17 cellular contexts compared by ENCODE assay signal in the genomic region with DNA sequence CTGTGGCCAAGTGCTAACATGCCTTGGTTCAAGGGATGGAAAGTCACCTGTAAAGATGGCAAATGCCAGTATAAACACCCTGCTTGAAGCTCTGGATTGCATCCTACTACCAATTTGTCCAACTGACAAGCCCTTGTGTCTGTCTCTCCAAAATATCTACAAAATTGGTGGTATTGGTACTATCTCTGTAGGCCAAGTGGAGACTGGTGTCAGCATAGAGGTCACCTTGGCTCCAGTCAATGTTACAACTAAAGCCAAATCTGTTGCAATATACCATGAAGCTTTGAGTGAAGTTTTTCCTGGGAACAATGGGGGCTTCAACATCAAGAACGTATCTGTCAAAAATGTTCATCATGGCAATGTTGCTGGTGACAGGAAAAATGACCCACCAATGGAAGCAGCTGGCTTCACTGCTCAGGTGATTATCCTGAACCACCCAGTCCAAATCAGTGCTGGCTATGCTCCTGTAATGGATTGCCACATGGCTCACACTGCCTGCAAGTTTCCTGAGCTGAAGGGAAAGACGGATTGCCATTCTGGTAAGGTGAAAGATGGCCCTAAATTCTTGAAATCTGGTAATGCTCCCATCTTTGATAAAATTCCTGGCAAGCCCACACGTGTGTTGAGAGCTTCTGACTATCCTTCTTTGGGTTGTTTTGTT. TPM values are rescaled to one million over a fixed set of nuclear protein-coding genes. Genes with fewer than 3 reads are reported as not detected.
DNase-seq lines count a peak whose midpoint lies in the region; ATAC-seq and TF ChIP-seq lines count a peak whose summit lies in the region.
"Had no signal": no experiment of that assay in that cellular context is flagged by ENCODE, and none has a peak within 500 bp of the region (broad histone marks: within the 10 kb centered on the region; RNA-seq: fewer than 3 reads in every experiment).

No MANE protein-coding gene starts in this region.

- no peaks in the 10 kb centered on the region for H3K27me3 Mint-ChIP-seq in chondrocyte (ENCODE audit: low read depth)
- H3K27me3 Mint-ChIP-seq in stimulated activated naive B cell treated with anti-CD40 and anti-IgM and Interleukin-4, amounts not matched to agents 10 μg/mL and 1 μg/mL and 100 μg/mL, for 72 hours: no peaks in the 10 kb centered on the region
- H3K27me3 Mint-ChIP-seq: CD4-positive, alpha-beta memory T cell had no signal

- H3K4me1 Mint-ChIP-seq in chondrocyte (ENCODE audit: low read depth): peaks cover 49% of the 10 kb centered on the region
- peaks cover 10 to 27% of the 10 kb centered on the region in 2 donors for H3K4me1 Mint-ChIP-seq in stimulated activated naive B cell treated with anti-CD40 and anti-IgM and Interleukin-4, amounts not matched to agents 10 μg/mL and 1 μg/mL and 100 μg/mL, for 72 hours

- intact Hi-C loops in left ventricle myocardium inferior (cut with micrococcal nuclease): no loop called here
- intact Hi-C loops in spleen (cut with DNase I; ENCODE audit: low total_unique reads): no loop called here

- ATAC-seq in left lobe of liver: peak; percentile 61
- no peak for ATAC-seq in stimulated activated naive B cell treated with anti-CD40 and anti-IgM and Interleukin-4, amounts not matched to agents 10 μg/mL and 1 μg/mL and 100 μg/mL, for 72 hours (replicated peaks)
- ATAC-seq in activated CD4-positive, CD25-positive, alpha-beta regulatory T cell treated with anti-CD3 and anti-CD28 coated beads, Interleukin-2, amount 50 U/mL, for 24 hours: no peak
- ATAC-seq: A549 had no signal

- 80 to 89% (median 84%) methylated on average over 3 of the region's 3 CpGs for WGBS in spleen, 5 donors

- no peak overlapping the region for H3K4me3 Mint-ChIP-seq in chondrocyte (ENCODE audit: unreplicated experiment)
- no peak overlapping the region for H3K4me3 Mint-ChIP-seq in stimulated activated naive B cell treated with anti-CD40 and anti-IgM and Interleukin-4, amounts not matched to agents 10 μg/mL and 1 μg/mL and 100 μg/mL, for 72 hours
- H3K4me3 Mint-ChIP-seq: H9 had no signal

- H3K27ac ChIP-seq in left ventricle myocardium inferior (replicated peaks) (peak overlapping the region; percentile 38), right atrium auricular region (no peak overlapping the region), spleen (no peak overlapping the region)
- H3K27ac ChIP-seq: A549, C4-2B, HL-60 had no signal

- H3K36me3 Mint-ChIP-seq in chondrocyte (ENCODE audit: low read depth): no peaks in the 10 kb centered on the region
- peaks cover 0 to 6% of the 10 kb centered on the region in 2 donors for H3K36me3 Mint-ChIP-seq in stimulated activated naive B cell treated with anti-CD40 and anti-IgM and Interleukin-4, amounts not matched to agents 10 μg/mL and 1 μg/mL and 100 μg/mL, for 72 hours

- H3K36me3 ChIP-seq in left ventricle myocardium inferior (no peaks in the 10 kb centered on the region), right atrium auricular region (no peaks in the 10 kb centered on the region), spleen (peaks cover 0 to 34% (median 0%) of the 10 kb centered on the region in 6 donors)
- H3K36me3 ChIP-seq: BE2C had no signal

- peak overlapping the region; percentile 39 for H3K27ac Mint-ChIP-seq in chondrocyte (ENCODE audit: unreplicated experiment)
- H3K27ac Mint-ChIP-seq in stimulated activated naive B cell treated with anti-CD40 and anti-IgM and Interleukin-4, amounts not matched to agents 10 μg/mL and 1 μg/mL and 100 μg/mL, for 72 hours: peak overlapping the region; percentile 20

- no peak overlapping the region for H3K4me3 ChIP-seq in left ventricle myocardium inferior
- no peak overlapping the region for H3K4me3 ChIP-seq in right atrium auricular region
- no peak overlapping the region for H3K4me3 ChIP-seq in spleen
- H3K4me3 ChIP-seq: A549 had no signal

- TF ChIP-seq CTCF in left ventricle myocardium inferior (IDR thresholded peaks at IDR 0.05; ENCODE audit: borderline replicate concordance): no peak
- no peak for TF ChIP-seq CTCF in right atrium auricular region (IDR thresholded peaks at IDR 0.05)
- no peak for TF ChIP-seq CTCF in chondrocyte (IDR thresholded peaks at IDR 0.05)
- TF ChIP-seq CTCF in spleen (IDR thresholded peaks at IDR 0.05 in 8 of 11, conservative IDR thresholded peaks at IDR 0.05 in 3 of 11): no peak

- DNase-seq in left ventricle myocardium inferior (no peak), right atrium auricular region (ENCODE audit: low spot score) (no peak), chondrocyte (ENCODE audit: low spot score) (no peak), left lobe of liver (ENCODE audit: low spot score) (no peak), spleen (no peak)
- no peak for DNase-seq in stimulated activated naive B cell treated with anti-CD40 and anti-IgM and Interleukin-4, amounts not matched to agents 10 μg/mL and 1 μg/mL and 100 μg/mL, for 72 hours
- DNase-seq: BE2C; Caco-2; CD4-positive, alpha-beta memory T cell; DND-41; GDM1; GOT3; H9 had no signal

- H3K4me1 ChIP-seq in left ventricle myocardium inferior (peaks cover 69% of the 10 kb centered on the region), right atrium auricular region (peaks cover 0 to 13% of the 10 kb centered on the region in 2 donors), spleen (peaks cover 0 to 96% (median 35%) of the 10 kb centered on the region in 6 donors)
- H3K4me1 ChIP-seq: BE2C had no signal

- H3K9me3 ChIP-seq in left ventricle myocardium inferior (replicated peaks) (no peaks in the 10 kb centered on the region), right atrium auricular region (no peaks in the 10 kb centered on the region), spleen (no peaks in the 10 kb centered on the region)
- H3K9me3 ChIP-seq: A549, BE2C, Caco-2 had no signal

- no peaks in the 10 kb centered on the region for H3K27me3 ChIP-seq in left ventricle myocardium inferior (ENCODE audit: low read depth)
- no peaks in the 10 kb centered on the region for H3K27me3 ChIP-seq in right atrium auricular region
- no peaks in the 10 kb centered on the region for H3K27me3 ChIP-seq in spleen (replicated peaks in 1 of 7)
- H3K27me3 ChIP-seq: BE2C had no signal

- no peak for TF ChIP-seq POLR2A in spleen (IDR thresholded peaks at IDR 0.05)

- H3K9me3 Mint-ChIP-seq in chondrocyte (ENCODE audit: low read depth): no peaks in the 10 kb centered on the region
- H3K9me3 Mint-ChIP-seq in stimulated activated naive B cell treated with anti-CD40 and anti-IgM and Interleukin-4, amounts not matched to agents 10 μg/mL and 1 μg/mL and 100 μg/mL, for 72 hours: no peaks in the 10 kb centered on the region
- H3K9me3 Mint-ChIP-seq: CD4-positive, alpha-beta memory T cell; H9 had no signal

RNA-seq across cellular contexts. Expression of a gene that starts 19.9 kb away (rescaled TPM):
- 32.1 TPM for total RNA-seq in left ventricle myocardium inferior
- total RNA-seq in right atrium auricular region: 10 to 100 TPM; 36.8 to 47.3 TPM
- 104 to 128 TPM (median 122 TPM) in 3 replicates for total RNA-seq in chondrocyte
- total RNA-seq in left lobe of liver: 17.4 TPM
- total RNA-seq in spleen: 10 to 100 TPM; 60.5 to 84.3 (median 71.1) TPM
- polyA plus RNA-seq in spleen: 1 to 10 TPM; 5.1 to 8.0 (median 5.7) TPM
